In the genomic region with DNA sequence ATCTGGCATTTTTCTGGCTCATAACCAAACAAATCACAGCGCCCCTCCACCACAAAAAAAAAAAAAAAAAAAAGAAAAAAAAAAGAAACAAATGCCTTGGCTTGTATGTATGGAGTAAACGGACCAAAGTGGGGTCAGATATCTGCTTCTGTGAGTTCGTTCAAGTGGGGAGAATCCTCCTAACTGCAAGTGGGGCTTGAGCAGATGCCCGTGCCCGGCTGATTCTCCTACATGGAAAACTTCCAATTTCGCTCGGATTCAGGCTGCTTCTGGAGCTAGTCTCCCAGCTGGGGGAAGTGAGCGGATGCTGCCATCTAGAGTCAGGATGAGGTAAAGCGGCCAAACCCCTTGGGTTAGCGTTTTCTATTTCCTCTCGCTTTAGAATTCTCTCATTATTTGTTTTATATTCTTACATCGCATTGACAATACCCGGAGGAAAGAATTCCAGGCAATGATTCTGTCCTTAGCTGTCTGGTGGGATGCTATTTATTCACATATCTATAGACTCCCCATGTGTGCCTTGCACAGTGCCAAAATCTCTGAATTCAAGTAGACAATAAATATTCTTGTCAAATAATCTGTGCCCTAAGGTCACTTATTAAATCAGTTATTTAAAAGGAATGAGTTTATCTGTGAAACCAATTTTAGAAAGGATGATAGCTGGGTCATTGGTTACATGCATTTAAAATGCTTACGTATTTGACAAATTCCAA, we compare ENCODE assay signal across 1 cellular context.
TF ChIP-seq lines count a peak whose summit lies in the region.

No MANE protein-coding gene starts in this region.

TF ChIP-seq in HepG2, 621 proteins besides CTCF, POLR2A, EP300 and RAD21 (continued from another document and continues in another):
- TF ChIP-seq, protein P1, sequence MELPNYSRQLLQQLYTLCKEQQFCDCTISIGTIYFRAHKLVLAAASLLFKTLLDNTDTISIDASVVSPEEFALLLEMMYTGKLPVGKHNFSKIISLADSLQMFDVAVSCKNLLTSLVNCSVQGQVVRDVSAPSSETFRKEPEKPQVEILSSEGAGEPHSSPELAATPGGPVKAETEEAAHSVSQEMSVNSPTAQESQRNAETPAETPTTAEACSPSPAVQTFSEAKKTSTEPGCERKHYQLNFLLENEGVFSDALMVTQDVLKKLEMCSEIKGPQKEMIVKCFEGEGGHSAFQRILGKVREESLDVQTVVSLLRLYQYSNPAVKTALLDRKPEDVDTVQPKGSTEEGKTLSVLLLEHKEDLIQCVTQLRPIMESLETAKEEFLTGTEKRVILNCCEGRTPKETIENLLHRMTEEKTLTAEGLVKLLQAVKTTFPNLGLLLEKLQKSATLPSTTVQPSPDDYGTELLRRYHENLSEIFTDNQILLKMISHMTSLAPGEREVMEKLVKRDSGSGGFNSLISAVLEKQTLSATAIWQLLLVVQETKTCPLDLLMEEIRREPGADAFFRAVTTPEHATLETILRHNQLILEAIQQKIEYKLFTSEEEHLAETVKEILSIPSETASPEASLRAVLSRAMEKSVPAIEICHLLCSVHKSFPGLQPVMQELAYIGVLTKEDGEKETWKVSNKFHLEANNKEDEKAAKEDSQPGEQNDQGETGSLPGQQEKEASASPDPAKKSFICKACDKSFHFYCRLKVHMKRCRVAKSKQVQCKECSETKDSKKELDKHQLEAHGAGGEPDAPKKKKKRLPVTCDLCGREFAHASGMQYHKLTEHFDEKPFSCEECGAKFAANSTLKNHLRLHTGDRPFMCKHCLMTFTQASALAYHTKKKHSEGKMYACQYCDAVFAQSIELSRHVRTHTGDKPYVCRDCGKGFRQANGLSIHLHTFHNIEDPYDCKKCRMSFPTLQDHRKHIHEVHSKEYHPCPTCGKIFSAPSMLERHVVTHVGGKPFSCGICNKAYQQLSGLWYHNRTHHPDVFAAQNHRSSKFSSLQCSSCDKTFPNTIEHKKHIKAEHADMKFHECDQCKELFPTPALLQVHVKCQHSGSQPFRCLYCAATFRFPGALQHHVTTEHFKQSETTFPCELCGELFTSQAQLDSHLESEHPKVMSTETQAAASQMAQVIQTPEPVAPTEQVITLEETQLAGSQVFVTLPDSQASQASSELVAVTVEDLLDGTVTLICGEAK (IDR thresholded peaks at IDR 0.05) = no peak
- TF ChIP-seq, protein P1 (CRISPR knock-in tag; IDR thresholded peaks at IDR 0.05) = no peak
- TF ChIP-seq ZSCAN29 (CRISPR knock-in tag; conservative IDR thresholded peaks at IDR 0.05) = 0 out of 2 replicates have a peak, but pooled peaks have one; percentile 54
- 0 out of 4 replicates have a peak, but pooled peaks of 1 of the 2 experiments have one; percentile 25 for TF ChIP-seq KLF16 (CRISPR knock-in tag; IDR thresholded peaks at IDR 0.05)
- 0 out of 2 replicates have a peak, but pooled peaks have one; percentile 29 for TF ChIP-seq TOPORS (CRISPR knock-in tag; IDR thresholded peaks at IDR 0.05)
- TF ChIP-seq MAFK (conservative IDR thresholded peaks at IDR 0.05 in 1 of 2, IDR thresholded peaks at IDR 0.05 in 1 of 2; ENCODE audit: low read length in 2 of 2) = 0 out of 4 replicates have a peak, but pooled peaks of 1 of the 2 experiments have one; percentile 14
- TF ChIP-seq ZNF235 (CRISPR knock-in tag; IDR thresholded peaks at IDR 0.05; ENCODE audit: borderline replicate concordance) = 0 out of 2 replicates have a peak, but pooled peaks have one; percentile 39
- TF ChIP-seq ZEB1 (IDR thresholded peaks at IDR 0.05; ENCODE audit: insufficient replicate concordance, low read depth) = no peak
- TF ChIP-seq TSC22D2 (CRISPR knock-in tag; IDR thresholded peaks at IDR 0.05; ENCODE audit: borderline replicate concordance) = no peak
- TF ChIP-seq, protein P2, sequence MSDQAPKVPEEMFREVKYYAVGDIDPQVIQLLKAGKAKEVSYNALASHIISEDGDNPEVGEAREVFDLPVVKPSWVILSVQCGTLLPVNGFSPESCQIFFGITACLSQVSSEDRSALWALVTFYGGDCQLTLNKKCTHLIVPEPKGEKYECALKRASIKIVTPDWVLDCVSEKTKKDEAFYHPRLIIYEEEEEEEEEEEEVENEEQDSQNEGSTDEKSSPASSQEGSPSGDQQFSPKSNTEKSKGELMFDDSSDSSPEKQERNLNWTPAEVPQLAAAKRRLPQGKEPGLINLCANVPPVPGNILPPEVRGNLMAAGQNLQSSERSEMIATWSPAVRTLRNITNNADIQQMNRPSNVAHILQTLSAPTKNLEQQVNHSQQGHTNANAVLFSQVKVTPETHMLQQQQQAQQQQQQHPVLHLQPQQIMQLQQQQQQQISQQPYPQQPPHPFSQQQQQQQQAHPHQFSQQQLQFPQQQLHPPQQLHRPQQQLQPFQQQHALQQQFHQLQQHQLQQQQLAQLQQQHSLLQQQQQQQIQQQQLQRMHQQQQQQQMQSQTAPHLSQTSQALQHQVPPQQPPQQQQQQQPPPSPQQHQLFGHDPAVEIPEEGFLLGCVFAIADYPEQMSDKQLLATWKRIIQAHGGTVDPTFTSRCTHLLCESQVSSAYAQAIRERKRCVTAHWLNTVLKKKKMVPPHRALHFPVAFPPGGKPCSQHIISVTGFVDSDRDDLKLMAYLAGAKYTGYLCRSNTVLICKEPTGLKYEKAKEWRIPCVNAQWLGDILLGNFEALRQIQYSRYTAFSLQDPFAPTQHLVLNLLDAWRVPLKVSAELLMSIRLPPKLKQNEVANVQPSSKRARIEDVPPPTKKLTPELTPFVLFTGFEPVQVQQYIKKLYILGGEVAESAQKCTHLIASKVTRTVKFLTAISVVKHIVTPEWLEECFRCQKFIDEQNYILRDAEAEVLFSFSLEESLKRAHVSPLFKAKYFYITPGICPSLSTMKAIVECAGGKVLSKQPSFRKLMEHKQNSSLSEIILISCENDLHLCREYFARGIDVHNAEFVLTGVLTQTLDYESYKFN (CRISPR knock-in tag; conservative IDR thresholded peaks at IDR 0.05) = no peak
- 0 out of 2 replicates have a peak, but pooled peaks have one; percentile 31 for TF ChIP-seq CBX5 (CRISPR knock-in tag; IDR thresholded peaks at IDR 0.05; ENCODE audit: borderline replicate concordance)
- no peak for TF ChIP-seq HNF4A (CRISPR knock-in tag; IDR thresholded peaks at IDR 0.05)
- TF ChIP-seq ZNF12 (CRISPR knock-in tag; IDR thresholded peaks at IDR 0.05) = 0 out of 2 replicates have a peak, but pooled peaks have one; percentile 25
- TF ChIP-seq, protein P3, sequence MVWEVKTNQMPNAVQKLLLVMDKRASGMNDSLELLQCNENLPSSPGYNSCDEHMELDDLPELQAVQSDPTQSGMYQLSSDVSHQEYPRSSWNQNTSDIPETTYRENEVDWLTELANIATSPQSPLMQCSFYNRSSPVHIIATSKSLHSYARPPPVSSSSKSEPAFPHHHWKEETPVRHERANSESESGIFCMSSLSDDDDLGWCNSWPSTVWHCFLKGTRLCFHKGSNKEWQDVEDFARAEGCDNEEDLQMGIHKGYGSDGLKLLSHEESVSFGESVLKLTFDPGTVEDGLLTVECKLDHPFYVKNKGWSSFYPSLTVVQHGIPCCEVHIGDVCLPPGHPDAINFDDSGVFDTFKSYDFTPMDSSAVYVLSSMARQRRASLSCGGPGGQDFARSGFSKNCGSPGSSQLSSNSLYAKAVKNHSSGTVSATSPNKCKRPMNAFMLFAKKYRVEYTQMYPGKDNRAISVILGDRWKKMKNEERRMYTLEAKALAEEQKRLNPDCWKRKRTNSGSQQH (CRISPR knock-in tag; IDR thresholded peaks at IDR 0.05; ENCODE audit: low read depth) = peak; percentile 37; the same call in 1 of the 2 replicates
- TF ChIP-seq, protein P4, sequence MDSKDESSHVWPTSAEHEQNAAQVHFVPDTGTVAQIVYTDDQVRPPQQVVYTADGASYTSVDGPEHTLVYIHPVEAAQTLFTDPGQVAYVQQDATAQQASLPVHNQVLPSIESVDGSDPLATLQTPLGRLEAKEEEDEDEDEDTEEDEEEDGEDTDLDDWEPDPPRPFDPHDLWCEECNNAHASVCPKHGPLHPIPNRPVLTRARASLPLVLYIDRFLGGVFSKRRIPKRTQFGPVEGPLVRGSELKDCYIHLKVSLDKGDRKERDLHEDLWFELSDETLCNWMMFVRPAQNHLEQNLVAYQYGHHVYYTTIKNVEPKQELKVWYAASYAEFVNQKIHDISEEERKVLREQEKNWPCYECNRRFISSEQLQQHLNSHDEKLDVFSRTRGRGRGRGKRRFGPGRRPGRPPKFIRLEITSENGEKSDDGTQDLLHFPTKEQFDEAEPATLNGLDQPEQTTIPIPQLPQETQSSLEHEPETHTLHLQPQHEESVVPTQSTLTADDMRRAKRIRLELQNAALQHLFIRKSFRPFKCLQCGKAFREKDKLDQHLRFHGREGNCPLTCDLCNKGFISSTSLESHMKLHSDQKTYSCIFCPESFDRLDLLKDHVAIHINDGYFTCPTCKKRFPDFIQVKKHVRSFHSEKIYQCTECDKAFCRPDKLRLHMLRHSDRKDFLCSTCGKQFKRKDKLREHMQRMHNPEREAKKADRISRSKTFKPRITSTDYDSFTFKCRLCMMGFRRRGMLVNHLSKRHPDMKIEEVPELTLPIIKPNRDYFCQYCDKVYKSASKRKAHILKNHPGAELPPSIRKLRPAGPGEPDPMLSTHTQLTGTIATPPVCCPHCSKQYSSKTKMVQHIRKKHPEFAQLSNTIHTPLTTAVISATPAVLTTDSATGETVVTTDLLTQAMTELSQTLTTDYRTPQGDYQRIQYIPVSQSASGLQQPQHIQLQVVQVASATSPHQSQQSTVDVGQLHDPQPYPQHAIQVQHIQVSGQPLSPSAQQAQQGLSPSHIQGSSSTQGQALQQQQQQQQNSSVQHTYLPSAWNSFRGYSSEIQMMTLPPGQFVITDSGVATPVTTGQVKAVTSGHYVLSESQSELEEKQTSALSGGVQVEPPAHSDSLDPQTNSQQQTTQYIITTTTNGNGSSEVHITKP (CRISPR knock-in tag; IDR thresholded peaks at IDR 0.05; ENCODE audit: low read depth) = no peak
- TF ChIP-seq KLF6 (CRISPR knock-in tag; IDR thresholded peaks at IDR 0.05) = peak; percentile 44; the same call in 1 of the 2 replicates
- TF ChIP-seq ZNF607 (CRISPR knock-in tag; IDR thresholded peaks at IDR 0.05; ENCODE audit: borderline replicate concordance) = peak; percentile 51; the same call in 1 of the 2 replicates
- TF ChIP-seq ZNF878 (CRISPR knock-in tag; IDR thresholded peaks at IDR 0.05) = no peak
- no peak for TF ChIP-seq RBAK (CRISPR knock-in tag; IDR thresholded peaks at IDR 0.05)
- TF ChIP-seq SP5 (CRISPR knock-in tag; IDR thresholded peaks at IDR 0.05; ENCODE audit: borderline replicate concordance, low read depth) = no peak
- no peak for TF ChIP-seq SOX6 (IDR thresholded peaks at IDR 0.05)
- TF ChIP-seq SOX6 (CRISPR knock-in tag; IDR thresholded peaks at IDR 0.05) = peak; percentile 35; the same call in 1 of the 2 replicates
- TF ChIP-seq ZNF777 (CRISPR knock-in tag; IDR thresholded peaks at IDR 0.05) = no peak
- TF ChIP-seq ARNTL (CRISPR knock-in tag; IDR thresholded peaks at IDR 0.05) = no peak
- TF ChIP-seq ZNF879 (CRISPR knock-in tag; IDR thresholded peaks at IDR 0.05) = no peak
- peak; percentile 74 for TF ChIP-seq XRCC5 (optimal IDR thresholded peaks at IDR 0.05; ENCODE audit: low read length)
- TF ChIP-seq NR2F6 (IDR thresholded peaks at IDR 0.05) = no peak
- no peak for TF ChIP-seq NR2F6 (CRISPR knock-in tag; IDR thresholded peaks at IDR 0.05)
- TF ChIP-seq ZBTB21 (CRISPR knock-in tag; IDR thresholded peaks at IDR 0.05) = no peak
- TF ChIP-seq ZNF34 (CRISPR knock-in tag; IDR thresholded peaks at IDR 0.05; ENCODE audit: borderline replicate concordance) = no peak
- TF ChIP-seq HDAC1 (CRISPR knock-in tag; IDR thresholded peaks at IDR 0.05) = no peak
- TF ChIP-seq ZNF343 (CRISPR knock-in tag; IDR thresholded peaks at IDR 0.05) = no peak
- TF ChIP-seq, protein P5, sequence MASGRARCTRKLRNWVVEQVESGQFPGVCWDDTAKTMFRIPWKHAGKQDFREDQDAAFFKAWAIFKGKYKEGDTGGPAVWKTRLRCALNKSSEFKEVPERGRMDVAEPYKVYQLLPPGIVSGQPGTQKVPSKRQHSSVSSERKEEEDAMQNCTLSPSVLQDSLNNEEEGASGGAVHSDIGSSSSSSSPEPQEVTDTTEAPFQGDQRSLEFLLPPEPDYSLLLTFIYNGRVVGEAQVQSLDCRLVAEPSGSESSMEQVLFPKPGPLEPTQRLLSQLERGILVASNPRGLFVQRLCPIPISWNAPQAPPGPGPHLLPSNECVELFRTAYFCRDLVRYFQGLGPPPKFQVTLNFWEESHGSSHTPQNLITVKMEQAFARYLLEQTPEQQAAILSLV (CRISPR knock-in tag; IDR thresholded peaks at IDR 0.05; ENCODE audit: borderline replicate concordance) = no peak
- 0 out of 2 replicates have a peak, but pooled peaks have one; percentile 28 for TF ChIP-seq ZBTB7B (CRISPR knock-in tag; IDR thresholded peaks at IDR 0.05)
- no peak for TF ChIP-seq ZNF274 (CRISPR knock-in tag; IDR thresholded peaks at IDR 0.05)
- TF ChIP-seq, protein P6, sequence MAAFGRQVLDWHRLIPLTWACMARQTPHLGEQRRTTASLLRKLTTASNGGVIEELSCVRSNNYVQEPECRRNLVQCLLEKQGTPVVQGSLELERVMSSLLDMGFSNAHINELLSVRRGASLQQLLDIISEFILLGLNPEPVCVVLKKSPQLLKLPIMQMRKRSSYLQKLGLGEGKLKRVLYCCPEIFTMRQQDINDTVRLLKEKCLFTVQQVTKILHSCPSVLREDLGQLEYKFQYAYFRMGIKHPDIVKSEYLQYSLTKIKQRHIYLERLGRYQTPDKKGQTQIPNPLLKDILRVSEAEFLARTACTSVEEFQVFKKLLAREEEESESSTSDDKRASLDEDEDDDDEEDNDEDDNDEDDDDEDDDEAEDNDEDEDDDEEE (CRISPR knock-in tag; IDR thresholded peaks at IDR 0.05) = peak; percentile 58; the same call in 1 of the 2 replicates
- TF ChIP-seq ZSCAN9 (CRISPR knock-in tag; IDR thresholded peaks at IDR 0.05; ENCODE audit: borderline replicate concordance) = 0 out of 2 replicates have a peak, but pooled peaks have one; percentile 28
- no peak for TF ChIP-seq PHF5A (CRISPR knock-in tag; IDR thresholded peaks at IDR 0.05; ENCODE audit: low read depth, unreplicated experiment)
- TF ChIP-seq DR1 (CRISPR knock-in tag; IDR thresholded peaks at IDR 0.05) = no peak
- TF ChIP-seq GLI4 (CRISPR knock-in tag; IDR thresholded peaks at IDR 0.05; ENCODE audit: borderline replicate concordance) = no peak
